8 cellular contexts compared by ENCODE assay signal in genomic region chr7:93228302-93228701, GRCh38. TPM values are rescaled to one million over a fixed set of nuclear protein-coding genes. Genes with fewer than 3 reads are reported as not detected.
DNase-seq lines count a peak whose midpoint lies in the region; ATAC-seq, FAIRE-seq and TF ChIP-seq lines count a peak whose summit lies in the region.

No MANE protein-coding gene starts in this region.

- in situ Hi-C loops in transverse colon (cut with MboI; ENCODE audit: low pct_ligation_motif_present in 1 of 4, low pct_unique_long_range_greater_than_20kb in 1 of 4, low sequenced_read_pairs in 3 of 4): no loop called here

- TF ChIP-seq POLR2A in transverse colon (IDR thresholded peaks at IDR 0.05): no peak

- H3K79me2 ChIP-seq in astrocyte (ENCODE audit: insufficient read depth, low read length): peaks cover 11% of the 10 kb centered on the region

- H3K4me3 ChIP-seq in astrocyte (ENCODE audit: insufficient read depth, low read depth, low read length) (no peak overlapping the region), transverse colon (no peak overlapping the region)

- no peaks in the 10 kb centered on the region for H3K36me3 Mint-ChIP-seq in activated naive CD4-positive, alpha-beta T cell treated with anti-CD3 and anti-CD28 coated beads for 36 hours (ENCODE audit: low read depth)
- H3K36me3 Mint-ChIP-seq in astrocyte (ENCODE audit: low read depth, unreplicated experiment): no peaks in the 10 kb centered on the region

- no peak overlapping the region for H3K4me2 ChIP-seq in astrocyte (ENCODE audit: low read length)

- no peaks in the 10 kb centered on the region for H3K9me3 Mint-ChIP-seq in activated naive CD4-positive, alpha-beta T cell treated with anti-CD3 and anti-CD28 coated beads for 36 hours
- H3K9me3 Mint-ChIP-seq in astrocyte (ENCODE audit: unreplicated experiment): no peaks in the 10 kb centered on the region

- H4K20me1 ChIP-seq in astrocyte (ENCODE audit: insufficient read depth, low read length): no peaks in the 10 kb centered on the region

- CTCF ChIA-PET in activated naive CD4-positive, alpha-beta T cell treated with anti-CD3 and anti-CD28 coated beads for 36 hours (lab: Charles Lee): interaction anchor here (1.0 to 2.8 kb wide), 10 partner anchors 11 to 134 kb away, joined by 3 to 18 read pairs (median 6); no protein-coding TSS in a partner anchor

- DNase-seq in activated naive CD4-positive, alpha-beta T cell treated with anti-CD3 and anti-CD28 coated beads for 36 hours: peak; percentile 16
- no peak for DNase-seq in activated naive CD4-positive, alpha-beta T cell treated with anti-CD3 and anti-CD28 coated beads, Interleukin-2, amount 50 U/mL, for 16 hours
- peak; percentile 74 to 89 for DNase-seq in NCI-H526 (lab: John Stamatoyannopoulos, UW)
- peak; percentile 31 for DNase-seq in astrocyte (ENCODE audit: low read depth)
- DNase-seq in transverse colon: no peak

- H3K9ac ChIP-seq in astrocyte (ENCODE audit: low read length): no peak overlapping the region

- no peak overlapping the region for H2AFZ ChIP-seq in astrocyte (ENCODE audit: low read depth, low read length)

- ATAC-seq in HG03439 (IDR thresholded peaks at IDR 0.05; ENCODE audit: unreplicated experiment) (peak; percentile 29), HG03280 (IDR thresholded peaks at IDR 0.05; ENCODE audit: unreplicated experiment) (no peak)

- H3K27ac Mint-ChIP-seq in activated naive CD4-positive, alpha-beta T cell treated with anti-CD3 and anti-CD28 coated beads for 36 hours: no peak overlapping the region
- no peak overlapping the region for H3K27ac Mint-ChIP-seq in astrocyte (ENCODE audit: unreplicated experiment)

- peaks cover 8% of the 10 kb centered on the region for H3K4me1 Mint-ChIP-seq in activated naive CD4-positive, alpha-beta T cell treated with anti-CD3 and anti-CD28 coated beads for 36 hours (ENCODE audit: low read depth)
- H3K4me1 Mint-ChIP-seq in astrocyte (ENCODE audit: low read depth, unreplicated experiment): no peaks in the 10 kb centered on the region

- 0 to 1% methylated on average over 2 of the region's 2 CpGs for WGBS in transverse colon (ENCODE audit: low coverage in 1 of 2), 2 donors

- H3K9me3 ChIP-seq in astrocyte (ENCODE audit: insufficient read depth, low read depth, low read length): no peaks in the 10 kb centered on the region
- H3K9me3 ChIP-seq in transverse colon: no peaks in the 10 kb centered on the region

- no peak overlapping the region for H3K4me3 Mint-ChIP-seq in activated naive CD4-positive, alpha-beta T cell treated with anti-CD3 and anti-CD28 coated beads for 36 hours
- H3K4me3 Mint-ChIP-seq in astrocyte (ENCODE audit: unreplicated experiment): no peak overlapping the region

- H3K36me3 ChIP-seq in astrocyte (ENCODE audit: insufficient read depth, low read length) (no peaks in the 10 kb centered on the region), transverse colon (no peaks in the 10 kb centered on the region)

- FAIRE-seq in astrocyte (lab: Jason Lieb, UNC): peak; percentile 9
- peak; percentile 99 for FAIRE-seq in islet of Langerhans (lab: Jason Lieb, UNC)

- H3K27me3 Mint-ChIP-seq in activated naive CD4-positive, alpha-beta T cell treated with anti-CD3 and anti-CD28 coated beads for 36 hours (ENCODE audit: low read depth): no peaks in the 10 kb centered on the region
- H3K27me3 Mint-ChIP-seq in astrocyte (ENCODE audit: low read depth, unreplicated experiment): no peaks in the 10 kb centered on the region

- H3K27ac ChIP-seq in astrocyte (ENCODE audit: low read depth, low read length) (no peak overlapping the region), transverse colon (peak overlapping the region in 1 of 4 donors; percentile 12)

- intact Hi-C loops in activated naive CD4-positive, alpha-beta T cell treated with anti-CD3 and anti-CD28 coated beads for 36 hours (cut with micrococcal nuclease): loop anchor here (1.0 to 2.0 kb wide), 5 partner anchors 50 to 607 kb away; no protein-coding TSS in a partner anchor
- intact Hi-C loops in transverse colon (cut with DNase I; ENCODE audit: low total_unique reads): no loop called here

- H3K4me1 ChIP-seq in astrocyte (ENCODE audit: insufficient read depth, low read length): peaks cover 3% of the 10 kb centered on the region
- H3K4me1 ChIP-seq in transverse colon: peaks cover 0 to 29% (median 11%) of the 10 kb centered on the region in 4 donors

- no peak for TF ChIP-seq EP300 in transverse colon (IDR thresholded peaks at IDR 0.05; ENCODE audit: low read depth)

- peak; percentile 62 for TF ChIP-seq CTCF in astrocyte (IDR thresholded peaks at IDR 0.05; ENCODE audit: insufficient read depth, low read depth, low read length)
- peak; percentile 75 to 85 (median 83) for TF ChIP-seq CTCF in transverse colon (IDR thresholded peaks at IDR 0.05)

- peaks cover 14% of the 10 kb centered on the region for H3K27me3 ChIP-seq in astrocyte (ENCODE audit: insufficient read depth, low read length)
- H3K27me3 ChIP-seq in transverse colon: no peaks in the 10 kb centered on the region

RNA-seq across cellular contexts. Expression of gene HEPACAM2, which starts 2.0 kb away (rescaled TPM):
- under 1 TPM; 0.20 to 0.24 TPM for total RNA-seq in activated naive CD4-positive, alpha-beta T cell treated with anti-CD3 and anti-CD28 coated beads for 36 hours
- not detected in 2 replicates for total RNA-seq in astrocyte
- 100 to 1,000 TPM in 1 of 4 donors, 10 to 100 TPM in 3; 10.5 to 127 (median 45.1) TPM for total RNA-seq in transverse colon

RNA-seq across cellular contexts. Expression of gene VPS50, which starts 3.9 kb away (rescaled TPM):
- total RNA-seq in activated naive CD4-positive, alpha-beta T cell treated with anti-CD3 and anti-CD28 coated beads for 36 hours: 10 to 100 TPM; 15.0 to 15.8 TPM
- 19.0 and 19.8 TPM in 2 replicates for total RNA-seq in astrocyte
- total RNA-seq in transverse colon: 10 to 100 TPM; 17.1 to 43.7 (median 26.9) TPM

Comparison
In these comparisons a context has a peak if more than half of its experiments do, and no peak if none do; other contexts are left out.
1. DNase-seq: peak in activated naive CD4-positive, alpha-beta T cell treated with anti-CD3 and anti-CD28 coated beads for 36 hours (single experiment), NCI-H526 (2 of 2) and astrocyte (single experiment); none in activated naive CD4-positive, alpha-beta T cell treated with anti-CD3 and anti-CD28 coated beads, Interleukin-2, amount 50 U/mL, for 16 hours (single experiment) and transverse colon (single experiment).
2. RNA of gene HEPACAM2, which starts 2.0 kb away (total RNA-seq): 10.5 to 127 TPM in transverse colon; 0.20 to 0.24 TPM in activated naive CD4-positive, alpha-beta T cell treated with anti-CD3 and anti-CD28 coated beads for 36 hours and not detected in astrocyte; every median in the first group is over 4 times any median in the second.